12 cellular contexts compared by ENCODE assay signal in genomic region chr12:91774471-91774921, GRCh38.
DNase-seq lines count a peak whose midpoint lies in the region; ATAC-seq, FAIRE-seq and TF ChIP-seq lines count a peak whose summit lies in the region.
"Had no signal": no experiment of that assay in that cellular context is flagged by ENCODE, and none has a peak within 500 bp of the region (broad histone marks: within the 10 kb centered on the region; RNA-seq: fewer than 3 reads in every experiment).

No MANE protein-coding gene starts in this region.

- TF ChIP-seq POLR2A in A549 (IDR thresholded peaks at IDR 0.05; ENCODE audit: low read length) = no peak

- no peak for TF ChIP-seq EP300 in A549 (IDR thresholded peaks at IDR 0.05)

- no peaks in the 10 kb centered on the region for H3K27me3 ChIP-seq in astrocyte (ENCODE audit: insufficient read depth, low read length)
- H3K27me3 ChIP-seq in Caco-2 (replicated peaks; ENCODE audit: control insufficient read depth, insufficient read depth, low read length) = no peaks in the 10 kb centered on the region
- H3K27me3 ChIP-seq: ovary had no signal

- H3K27ac Mint-ChIP-seq in astrocyte (ENCODE audit: unreplicated experiment) (peak overlapping the region; percentile 63), Caco-2 (ENCODE audit: unreplicated experiment) (no peak overlapping the region)

- WGBS in A549 (ENCODE audit: missing lambda C conversion rate) = 57% methylated on average over 6 of the region's 6 CpGs

- H3K27ac ChIP-seq in A549 (peak overlapping the region in 1 of 2 experiments; percentile 45; a peak in 3 of 6 replicates), astrocyte (ENCODE audit: low read depth, low read length) (no peak overlapping the region)

- H3K4me2 ChIP-seq in A549 = peak overlapping the region; percentile 3; the same call in 2 of the 3 replicates
- peak overlapping the region; percentile 76 for H3K4me2 ChIP-seq in astrocyte (ENCODE audit: low read length)

- peaks cover 22% of the 10 kb centered on the region for H3K4me1 ChIP-seq in A549
- H3K4me1 ChIP-seq in astrocyte (ENCODE audit: insufficient read depth, low read length) = peaks cover 28% of the 10 kb centered on the region
- H3K4me1 ChIP-seq in Caco-2 = peaks cover 5% of the 10 kb centered on the region; the same call in 1 of the 2 replicates

- H3K9me3 ChIP-seq in A549 = no peaks in the 10 kb centered on the region
- no peaks in the 10 kb centered on the region for H3K9me3 ChIP-seq in astrocyte (ENCODE audit: insufficient read depth, low read depth, low read length)
- H3K9me3 ChIP-seq in Caco-2 = no peaks in the 10 kb centered on the region
- H3K9me3 ChIP-seq: ovary had no signal

- H3K4me1 Mint-ChIP-seq in astrocyte (ENCODE audit: low read depth, unreplicated experiment) = peaks cover 37% of the 10 kb centered on the region
- no peaks in the 10 kb centered on the region for H3K4me1 Mint-ChIP-seq in Caco-2 (ENCODE audit: low read depth, unreplicated experiment)

- H3K36me3 Mint-ChIP-seq in astrocyte (ENCODE audit: low read depth, unreplicated experiment) (no peaks in the 10 kb centered on the region), Caco-2 (ENCODE audit: insufficient read depth, unreplicated experiment) (no peaks in the 10 kb centered on the region)

- H3K4me3 Mint-ChIP-seq in astrocyte (ENCODE audit: unreplicated experiment) = no peak overlapping the region
- no peak overlapping the region for H3K4me3 Mint-ChIP-seq in Caco-2 (ENCODE audit: unreplicated experiment)

- H3K4me3 ChIP-seq in A549 = no peak overlapping the region
- no peak overlapping the region for H3K4me3 ChIP-seq in astrocyte (ENCODE audit: insufficient read depth, low read depth, low read length)
- no peak overlapping the region for H3K4me3 ChIP-seq in Caco-2 (ENCODE audit: low read depth, low read length)
- H3K4me3 ChIP-seq: ovary had no signal

- H3K9me3 Mint-ChIP-seq in astrocyte (ENCODE audit: unreplicated experiment) = no peaks in the 10 kb centered on the region
- H3K9me3 Mint-ChIP-seq in Caco-2 (ENCODE audit: unreplicated experiment) = no peaks in the 10 kb centered on the region

- CTCF ChIA-PET in A549 (lab: Yijun Ruan, JAX) = interaction anchor here (0.5 to 2.3 kb wide), 3 partner anchors 37 to 1426 kb away, joined by 3 to 8 read pairs (median 4); no protein-coding TSS in a partner anchor
- CTCF ChIA-PET in Caco-2 (lab: Charles Lee) = no interaction called here

- FAIRE-seq in A549 (lab: Jason Lieb, UNC) = no peak
- FAIRE-seq in astrocyte (lab: Jason Lieb, UNC) = peak; percentile 73
- FAIRE-seq: D721Med had no signal

- no peaks in the 10 kb centered on the region for H4K20me1 ChIP-seq in astrocyte (ENCODE audit: insufficient read depth, low read length)

- ATAC-seq in A549 = no peak
- no peak for ATAC-seq in GM21381 (IDR thresholded peaks at IDR 0.05; ENCODE audit: unreplicated experiment)
- ATAC-seq in GM21529 (IDR thresholded peaks at IDR 0.05; ENCODE audit: unreplicated experiment) = no peak

- peak overlapping the region; percentile 16 for H3K9ac ChIP-seq in astrocyte (ENCODE audit: low read length)

- POLR2A ChIA-PET in A549 (lab: Yijun Ruan, JAX) = interaction anchor here (1.0 kb wide), 1 partner anchor 371 kb away, joined by 4 read pairs; the partner anchor contains the start of gene BTG1
- POLR2A ChIA-PET in Caco-2 (lab: Charles Lee) = no interaction called here

- H2AFZ ChIP-seq in astrocyte (ENCODE audit: low read depth, low read length) = peak overlapping the region; percentile 14

- BruUV-seq in Caco-2 (replicated peaks; lab: Mats Ljungman, UMichigan) = no TSS peak

- H3K36me3 ChIP-seq in astrocyte (ENCODE audit: insufficient read depth, low read length) = no peaks in the 10 kb centered on the region
- no peaks in the 10 kb centered on the region for H3K36me3 ChIP-seq in Caco-2 (ENCODE audit: control insufficient read depth, insufficient read depth, low read length)
- H3K36me3 ChIP-seq: ovary had no signal

- TF ChIP-seq CTCF in A549 (IDR thresholded peaks at IDR 0.05) (no peak), astrocyte (IDR thresholded peaks at IDR 0.05; ENCODE audit: insufficient read depth, low read depth, low read length) (no peak), Caco-2 (IDR thresholded peaks at IDR 0.05; ENCODE audit: insufficient read depth in 1 of 2, low read depth in 1 of 2, low read length in 1 of 2, severe bottlenecking in 1 of 2, unreplicated experiment in 1 of 2) (no peak)

- no peaks in the 10 kb centered on the region for H3K27me3 Mint-ChIP-seq in astrocyte (ENCODE audit: low read depth, unreplicated experiment)
- no peaks in the 10 kb centered on the region for H3K27me3 Mint-ChIP-seq in Caco-2 (ENCODE audit: insufficient read depth, unreplicated experiment)

- DNase-seq in A549 (ENCODE audit: low read depth in 1 of 2, low spot score in 1 of 2) (peak in 1 of 2 experiments; percentile 10), H4 (ENCODE audit: low spot score) (peak; percentile 66), astrocyte (ENCODE audit: low read depth) (peak; percentile 69), left kidney (ENCODE audit: low read depth, low spot score) (peak; percentile 67), Caco-2 (no peak)
- DNase-seq in activated CD8-positive, alpha-beta memory T cell treated with anti-CD3 and anti-CD28 coated beads for 24 hours = no peak
- DNase-seq: anterior cingulate cortex, NCI-H510A had no signal

- H3K79me2 ChIP-seq in astrocyte (ENCODE audit: insufficient read depth, low read length) = no peaks in the 10 kb centered on the region

- TF ChIP-seq RAD21 in A549 (conservative IDR thresholded peaks at IDR 0.05 in 1 of 2, IDR thresholded peaks at IDR 0.05 in 1 of 2) = no peak

- intact Hi-C loops in Caco-2 (cut with micrococcal nuclease; ENCODE audit: unreplicated experiment) = no loop called here

TF ChIP-seq in A549, 52 proteins besides CTCF, POLR2A, EP300 and RAD21:
- no peak for TF ChIP-seq ESRRA (IDR thresholded peaks at IDR 0.05; ENCODE audit: borderline replicate concordance, low read length)
- no peak for TF ChIP-seq KDM5A (IDR thresholded peaks at IDR 0.05)
- TF ChIP-seq MAX (IDR thresholded peaks at IDR 0.05) = no peak
- no peak for TF ChIP-seq RARB (CRISPR knock-in tag; IDR thresholded peaks at IDR 0.05)
- no peak for TF ChIP-seq HOXA7 (CRISPR knock-in tag; IDR thresholded peaks at IDR 0.05)
- no peak for TF ChIP-seq JUNB (IDR thresholded peaks at IDR 0.05)

Comparison
In these comparisons a context has a peak if more than half of its experiments do, and no peak if none do; other contexts are left out.
1. DNase-seq: peak in H4 (single experiment), astrocyte (single experiment) and left kidney (single experiment); none in activated CD8-positive, alpha-beta memory T cell treated with anti-CD3 and anti-CD28 coated beads for 24 hours (single experiment) and Caco-2 (0 of 2).